8 cellular contexts compared by ENCODE assay signal in genomic region chr6:41028618-41029486, GRCh38.
DNase-seq lines count a peak whose midpoint lies in the region; ATAC-seq and TF ChIP-seq lines count a peak whose summit lies in the region.

No MANE protein-coding gene starts in this region.

- in situ Hi-C loops in brain microvascular endothelial cell (cut with HindIII; ENCODE audit: low pct_ligation_motif_present, low sequenced_read_pairs) = no loop called here
- in situ Hi-C loops in ACHN (cut with HindIII; ENCODE audit: low pct_ligation_motif_present, low pct_unique_long_range_greater_than_20kb, low sequenced_read_pairs) = no loop called here

- no peaks in the 10 kb centered on the region for H3K36me3 ChIP-seq in brain microvascular endothelial cell (replicated peaks)

- H3K4me3 Mint-ChIP-seq in memory B cell = peak overlapping the region; percentile 85

- no peaks in the 10 kb centered on the region for H3K9me3 Mint-ChIP-seq in memory B cell

- CTCF ChIA-PET in RWPE1 (lab: Yijun Ruan, JAX) = interaction anchor here (0.6 to 1.8 kb wide), 12 partner anchors 10 to 700 kb away, joined by 3 to 10 read pairs (median 3); no protein-coding TSS in a partner anchor

- H3K27me3 ChIP-seq in HL-60 (ENCODE audit: insufficient read depth, poor library complexity, severe bottlenecking) (no peaks in the 10 kb centered on the region), brain microvascular endothelial cell (replicated peaks) (no peaks in the 10 kb centered on the region)

- no peaks in the 10 kb centered on the region for H3K27me3 Mint-ChIP-seq in memory B cell

- ATAC-seq in GM18519 (IDR thresholded peaks at IDR 0.05; ENCODE audit: low FRiP score, unreplicated experiment) (peak; percentile 17), memory B cell (ENCODE audit: low read depth) (no peak)

- DNase-seq in HL-60 (ENCODE audit: low read depth in 1 of 2, low spot score in 1 of 2) = no peak
- DNase-seq in brain microvascular endothelial cell = no peak
- no peak for DNase-seq in memory B cell (ENCODE audit: low spot score in 2 of 2)
- DNase-seq in RWPE1 (ENCODE audit: low spot score) = no peak
- DNase-seq in NK-92 (lab: John Stamatoyannopoulos, UW; ENCODE audit: unreplicated experiment) = no peak
- no peak for DNase-seq in caudate nucleus (lab: John Stamatoyannopoulos, UW)
- DNase-seq in ACHN = no peak

- no peak overlapping the region for H3K27ac ChIP-seq in HL-60 (replicated peaks)
- no peak overlapping the region for H3K27ac ChIP-seq in brain microvascular endothelial cell
- no peak overlapping the region; the same call in 1 of the 2 replicates for H3K27ac ChIP-seq in RWPE1
- H3K27ac ChIP-seq in caudate nucleus (ENCODE audit: low read depth, low read length) = no peak overlapping the region

- H3K4me3 ChIP-seq in HL-60 (replicated peaks; ENCODE audit: insufficient read depth, low read length) (peak overlapping the region; percentile 34), brain microvascular endothelial cell (ENCODE audit: low read depth, low read length) (peak overlapping the region; percentile 55)

- no peak overlapping the region for H3K27ac Mint-ChIP-seq in memory B cell

- TF ChIP-seq CTCF in HL-60 (IDR thresholded peaks at IDR 0.05; ENCODE audit: insufficient read depth, low read length) (no peak), brain microvascular endothelial cell (IDR thresholded peaks at IDR 0.05; ENCODE audit: low read depth, low read length, missing control alignments) (no peak), RWPE1 (conservative IDR thresholded peaks at IDR 0.05; ENCODE audit: low read depth) (no peak)

- POLR2A ChIA-PET in RWPE1 (lab: Yijun Ruan, JAX; ENCODE audit: low non-redundant PET) = interaction anchor here (0.8 kb wide), 1 partner anchor 11 kb away, joined by 3 read pairs; no protein-coding TSS in a partner anchor

- no peaks in the 10 kb centered on the region for H3K36me3 Mint-ChIP-seq in memory B cell

- peaks cover 21% of the 10 kb centered on the region for H3K4me1 Mint-ChIP-seq in memory B cell
